ENCODE assay signal across 21 cellular contexts in genomic region chrX:33195698-33196097, GRCh38.
"Had no signal": no experiment of that assay in that cellular context is flagged by ENCODE, and none has a peak within 500 bp of the region (broad histone marks: within the 10 kb centered on the region; RNA-seq: fewer than 3 reads in every experiment).

No MANE protein-coding gene starts in this region.

- DNase-seq: activated CD4-positive, CD25-positive, alpha-beta regulatory T cell treated with anti-CD3 and anti-CD28 coated beads, Interleukin-2, amount 50 U/mL, for 72 hours; activated naive CD4-positive, alpha-beta T cell treated with Interleukin-2 at 50 U/mL for 16 hours; activated T-cell treated with anti-CD3 and anti-CD28 coated beads for 4 hours; caudate nucleus; effector CD8-positive, alpha-beta T cell; heart right ventricle; left cardiac atrium; naive B cell; pancreas; retina; stimulated activated CD4-positive, alpha-beta T cell treated with anti-CD3 and anti-CD28 coated beads, Interleukin-4, amount 100 ng/mL, for 4 hours; stimulated activated CD8-positive, alpha-beta memory T cell treated with anti-CD3 and anti-CD28 coated beads, Interleukin-4, amount 100 ng/mL, for 48 hours; stimulated activated naive CD4-positive, alpha-beta T cell treated with Interleukin-2 at 50 U/mL for 16 hours; T-helper 1 cell; upper lobe of left lung had no signal

- H3K9me3 ChIP-seq: pancreas, upper lobe of left lung had no signal

- H3K36me3 ChIP-seq: heart right ventricle, neural progenitor cell, pancreas, upper lobe of left lung had no signal

- H3K4me1 ChIP-seq: neural progenitor cell, pancreas, upper lobe of left lung had no signal

- H3K27me3 ChIP-seq: heart right ventricle, pancreas, upper lobe of left lung had no signal

- H3K9ac ChIP-seq: neural progenitor cell had no signal

- H3K4me3 ChIP-seq: lung, neural progenitor cell, pancreas, smooth muscle cell, upper lobe of left lung had no signal

- ATAC-seq: activated T-helper 17 cell treated with anti-CD3 and anti-CD28 coated beads, Interleukin-2, amount 50 U/mL, for 72 hours; pancreas; SK-N-SH treated with all-trans-retinoic acid at 6 μM for 48 hours had no signal

- H3K27ac ChIP-seq: epithelial cell of prostate, neural progenitor cell, pancreas had no signal
